Comparison of ENCODE assay signal across 8 cellular contexts in genomic region chr6:33768644-33769120, GRCh38. TPM values are rescaled to one million over a fixed set of nuclear protein-coding genes. Genes with fewer than 3 reads are reported as not detected.
DNase-seq lines count a peak whose midpoint lies in the region; ATAC-seq, FAIRE-seq and TF ChIP-seq lines count a peak whose summit lies in the region.

No MANE protein-coding gene starts in this region.

- peaks cover 13% of the 10 kb centered on the region for H3K36me3 Mint-ChIP-seq in activated T-helper 17 cell treated with anti-CD3 and anti-CD28 coated beads, Interleukin-2, amount 50 U/mL, for 72 hours (ENCODE audit: low read depth)

- WGBS in testis, 2 donors = 48 to 52% methylated on average over 7 of the region's 7 CpGs

- H3K36me3 ChIP-seq in testis (ENCODE audit: low read depth, missing control alignments) = no peaks in the 10 kb centered on the region

- FAIRE-seq in HTR-8/SVneo (lab: Jason Lieb, UNC) = peak; percentile 74

- H3K27ac ChIP-seq in testis = no peak overlapping the region

- peak; percentile 96 for TF ChIP-seq CTCF in foreskin fibroblast (IDR thresholded peaks at IDR 0.05; ENCODE audit: low read depth, low read length)
- TF ChIP-seq CTCF in testis (IDR thresholded peaks at IDR 0.05) = peak; percentile 60 to 70 (median 69)

- no peaks in the 10 kb centered on the region for H3K27me3 Mint-ChIP-seq in activated T-helper 17 cell treated with anti-CD3 and anti-CD28 coated beads, Interleukin-2, amount 50 U/mL, for 72 hours

- H3K4me3 ChIP-seq in foreskin fibroblast (ENCODE audit: low read depth in 1 of 2, low read length in 2 of 2) (no peak overlapping the region), testis (no peak overlapping the region)

- TF ChIP-seq POLR2A in testis (IDR thresholded peaks at IDR 0.05) = no peak

- ATAC-seq in activated T-helper 17 cell treated with anti-CD3 and anti-CD28 coated beads, Interleukin-2, amount 50 U/mL, for 72 hours (replicated peaks) = peak; percentile 82
- no peak for ATAC-seq in HG02759 (IDR thresholded peaks at IDR 0.05; ENCODE audit: unreplicated experiment)

- H3K9me3 ChIP-seq in testis = no peaks in the 10 kb centered on the region

- no peaks in the 10 kb centered on the region for H3K9me3 Mint-ChIP-seq in activated T-helper 17 cell treated with anti-CD3 and anti-CD28 coated beads, Interleukin-2, amount 50 U/mL, for 72 hours

- peaks cover 24% of the 10 kb centered on the region for H3K4me1 ChIP-seq in testis

- H3K4me1 Mint-ChIP-seq in activated T-helper 17 cell treated with anti-CD3 and anti-CD28 coated beads, Interleukin-2, amount 50 U/mL, for 72 hours = peaks cover 11% of the 10 kb centered on the region

- H3K4me3 Mint-ChIP-seq in activated T-helper 17 cell treated with anti-CD3 and anti-CD28 coated beads, Interleukin-2, amount 50 U/mL, for 72 hours = no peak overlapping the region

- no peaks in the 10 kb centered on the region for H3K27me3 ChIP-seq in testis

- intact Hi-C loops in testis (cut with DNase I; ENCODE audit: low total_unique reads) = no loop called here

- DNase-seq in DMS153 (lab: John Stamatoyannopoulos, UW) = peak; percentile 31
- peak; percentile 87 for DNase-seq in HTR-8/SVneo (ENCODE audit: insufficient read length, low spot score)
- DNase-seq in RPMI8226 = peak; percentile 82
- DNase-seq in foreskin fibroblast = peak; percentile 74 to 90
- peak; percentile 54 for DNase-seq in occipital lobe (lab: John Stamatoyannopoulos, UW)
- peak; percentile 91 for DNase-seq in testis

- no peak overlapping the region for H3K27ac Mint-ChIP-seq in activated T-helper 17 cell treated with anti-CD3 and anti-CD28 coated beads, Interleukin-2, amount 50 U/mL, for 72 hours

RNA-seq across cellular contexts. Expression of gene LEMD2, which starts 20.2 kb away (rescaled TPM):
- 10 to 100 TPM; 51.0 to 54.3 TPM for total RNA-seq in activated T-helper 17 cell treated with anti-CD3 and anti-CD28 coated beads, Interleukin-2, amount 50 U/mL, for 72 hours
- total RNA-seq in occipital lobe (31.8 TPM), testis (10 to 100 TPM; 71.2 to 77.0 TPM)
- 89.5 TPM for polyA plus RNA-seq in testis (ENCODE audit: insufficient read depth, low read depth, low replicate concordance)

RNA-seq across cellular contexts. Expression of gene IP6K3, which starts 22.0 kb away (rescaled TPM):
- total RNA-seq in activated T-helper 17 cell treated with anti-CD3 and anti-CD28 coated beads, Interleukin-2, amount 50 U/mL, for 72 hours = not detected
- not detected for total RNA-seq in occipital lobe
- under 1 TPM in 1 of 2 donors, not detected in 1; 0.16 TPM for total RNA-seq in testis
- polyA plus RNA-seq in testis (ENCODE audit: insufficient read depth, low read depth, low replicate concordance) = 0.15 TPM

RNA-seq across cellular contexts. Expression of gene MLN, which starts 35.1 kb away (rescaled TPM):
- total RNA-seq in activated T-helper 17 cell treated with anti-CD3 and anti-CD28 coated beads, Interleukin-2, amount 50 U/mL, for 72 hours = not detected
- total RNA-seq in occipital lobe (not detected), testis (not detected)
- polyA plus RNA-seq in testis (ENCODE audit: insufficient read depth, low read depth, low replicate concordance) = not detected

RNA-seq across cellular contexts. Expression of gene UQCC2, which starts 57.2 kb away (rescaled TPM):
- total RNA-seq in activated T-helper 17 cell treated with anti-CD3 and anti-CD28 coated beads, Interleukin-2, amount 50 U/mL, for 72 hours = 100 to 1,000 TPM in 1 of 2 donors, 10 to 100 TPM in 1; 65.5 to 112 TPM
- total RNA-seq in occipital lobe (15.8 TPM), testis (10 to 100 TPM; 18.1 to 36.2 TPM)
- 119 TPM for polyA plus RNA-seq in testis (ENCODE audit: insufficient read depth, low read depth, low replicate concordance)

Comparison
In these comparisons a context has a peak if more than half of its experiments do, and no peak if none do; other contexts are left out.
1. DNase-seq: peak in every context shown above with its lines; median percentile 91 in testis; 87 in HTR-8/SVneo; 82 in RPMI8226; 82 in foreskin fibroblast; 54 in occipital lobe; 31 in DMS153.